In genomic region chr20:25249198-25249931, GRCh38 we compare ENCODE assay signal across 8 cellular contexts. TPM values are rescaled to one million over a fixed set of nuclear protein-coding genes. Genes with fewer than 3 reads are reported as not detected.
DNase-seq lines count a peak whose midpoint lies in the region; ATAC-seq, FAIRE-seq and TF ChIP-seq lines count a peak whose summit lies in the region.

No MANE protein-coding gene starts in this region.

- TF ChIP-seq CTCF in cardiac muscle cell (IDR thresholded peaks at IDR 0.05; ENCODE audit: low read depth, low read length) (no peak), thyroid gland (IDR thresholded peaks at IDR 0.05) (no peak)

- no peak for ATAC-seq in left cardiac atrium
- no peak for ATAC-seq in activated naive CD8-positive, alpha-beta T cell treated with anti-CD3 and anti-CD28 coated beads, Interleukin-2, amount 50 U/mL, for 24 hours
- ATAC-seq in HG02678 (IDR thresholded peaks at IDR 0.05; ENCODE audit: unreplicated experiment), result no peak

- H3K9me3 Mint-ChIP-seq in activated naive CD8-positive, alpha-beta T cell treated with anti-CD3 and anti-CD28 coated beads, Interleukin-2, amount 50 U/mL, for 24 hours, result no peaks in the 10 kb centered on the region

- 48 to 55% methylated on average over 9 of the region's 9 CpGs for WGBS in thyroid gland, 2 donors

- peak overlapping the region; percentile 85 for H3K4me3 Mint-ChIP-seq in activated naive CD8-positive, alpha-beta T cell treated with anti-CD3 and anti-CD28 coated beads, Interleukin-2, amount 50 U/mL, for 24 hours

- no peak for TF ChIP-seq POLR2A in thyroid gland (IDR thresholded peaks at IDR 0.05)

- H3K4me1 Mint-ChIP-seq in activated naive CD8-positive, alpha-beta T cell treated with anti-CD3 and anti-CD28 coated beads, Interleukin-2, amount 50 U/mL, for 24 hours, result peaks cover 63% of the 10 kb centered on the region

- peaks cover 7% of the 10 kb centered on the region for H3K36me3 Mint-ChIP-seq in activated naive CD8-positive, alpha-beta T cell treated with anti-CD3 and anti-CD28 coated beads, Interleukin-2, amount 50 U/mL, for 24 hours (ENCODE audit: low read depth)

- peaks cover 71% of the 10 kb centered on the region for H3K4me1 ChIP-seq in cardiac muscle cell (ENCODE audit: low read depth)
- peaks cover 38 to 43% of the 10 kb centered on the region in 2 donors for H3K4me1 ChIP-seq in thyroid gland

- H3K36me3 ChIP-seq in cardiac muscle cell (no peaks in the 10 kb centered on the region), thyroid gland (no peaks in the 10 kb centered on the region)

- peak overlapping the region; percentile 97 for H3K27ac ChIP-seq in cardiac muscle cell
- peak overlapping the region in 2 of 3 donors; percentile 77 to 94 for H3K27ac ChIP-seq in thyroid gland

- H3K27me3 ChIP-seq in cardiac muscle cell, result no peaks in the 10 kb centered on the region
- no peaks in the 10 kb centered on the region for H3K27me3 ChIP-seq in thyroid gland

- no peak for FAIRE-seq in urothelium cell line (lab: Jason Lieb, UNC)

- peak overlapping the region; percentile 41 for H3K27ac Mint-ChIP-seq in activated naive CD8-positive, alpha-beta T cell treated with anti-CD3 and anti-CD28 coated beads, Interleukin-2, amount 50 U/mL, for 24 hours

- intact Hi-C loops in left cardiac atrium (cut with DNase I) (loop anchor here in 1 of 2 donors (5.0 kb wide), 1 partner anchor 52 kb away; the partner anchor contains the start of gene ENTPD6), thyroid gland (cut with DNase I) (no loop called here)

- H3K9me3 ChIP-seq in cardiac muscle cell (ENCODE audit: low read depth) (no peaks in the 10 kb centered on the region), thyroid gland (no peaks in the 10 kb centered on the region)

- H3K27me3 Mint-ChIP-seq in activated naive CD8-positive, alpha-beta T cell treated with anti-CD3 and anti-CD28 coated beads, Interleukin-2, amount 50 U/mL, for 24 hours, result peaks cover 2% of the 10 kb centered on the region

- H3K4me3 ChIP-seq in cardiac muscle cell (peak overlapping the region; percentile 63), thyroid gland (replicated peaks in 1 of 3) (peak overlapping the region in 1 of 3 donors; percentile 79)

- DNase-seq in cardiac muscle cell (ENCODE audit: low read depth in 1 of 2, low spot score in 1 of 2), result no peak
- DNase-seq in left cardiac atrium, result no peak
- DNase-seq in activated naive CD8-positive, alpha-beta T cell treated with anti-CD3 and anti-CD28 coated beads, Interleukin-2, amount 50 U/mL, for 24 hours, result no peak
- peak; percentile 39 for DNase-seq in inferior parietal cortex (ENCODE audit: extremely low spot score)
- peak; percentile 37 to 61 for DNase-seq in thyroid gland
- DNase-seq in NCI-H510A treated with DMSO at 0.1 percent for 48 hours (lab: John Stamatoyannopoulos, UW), result no peak
- DNase-seq in urothelium cell line (ENCODE audit: low spot score), result no peak

RNA-seq across cellular contexts. Expression of gene PYGB, which starts 1.5 kb away (rescaled TPM):
- 243 and 268 TPM in 2 replicates for total RNA-seq in cardiac muscle cell
- 178 and 192 TPM in 2 replicates for polyA plus RNA-seq in cardiac muscle cell
- 100 to 1,000 TPM; 103 to 152 TPM for total RNA-seq in left cardiac atrium
- total RNA-seq in thyroid gland, result 100 to 1,000 TPM in 1 of 4 donors, 10 to 100 TPM in 3; 83.2 to 141 (median 94.6) TPM

RNA-seq across cellular contexts. Expression of gene ENTPD6, which starts 53.9 kb away (rescaled TPM):
- total RNA-seq in cardiac muscle cell (107 and 110 TPM in 2 replicates), left cardiac atrium (100 to 1,000 TPM; 110 to 127 TPM), thyroid gland (10 to 100 TPM; 51.6 to 75.6 (median 64.9) TPM)
- polyA plus RNA-seq in cardiac muscle cell, result 95.7 and 107 TPM in 2 replicates

Comparison
In these comparisons a context has a peak if more than half of its experiments do, and no peak if none do; other contexts are left out.
1. DNase-seq: peak in inferior parietal cortex (single experiment) and thyroid gland (2 of 2); none in cardiac muscle cell (0 of 2), left cardiac atrium (single experiment), activated naive CD8-positive, alpha-beta T cell treated with anti-CD3 and anti-CD28 coated beads, Interleukin-2, amount 50 U/mL, for 24 hours (single experiment), NCI-H510A treated with DMSO at 0.1 percent for 48 hours (single experiment) and urothelium cell line (single experiment).